Comparison of ENCODE assay signal across 23 cellular contexts in the genomic region with DNA sequence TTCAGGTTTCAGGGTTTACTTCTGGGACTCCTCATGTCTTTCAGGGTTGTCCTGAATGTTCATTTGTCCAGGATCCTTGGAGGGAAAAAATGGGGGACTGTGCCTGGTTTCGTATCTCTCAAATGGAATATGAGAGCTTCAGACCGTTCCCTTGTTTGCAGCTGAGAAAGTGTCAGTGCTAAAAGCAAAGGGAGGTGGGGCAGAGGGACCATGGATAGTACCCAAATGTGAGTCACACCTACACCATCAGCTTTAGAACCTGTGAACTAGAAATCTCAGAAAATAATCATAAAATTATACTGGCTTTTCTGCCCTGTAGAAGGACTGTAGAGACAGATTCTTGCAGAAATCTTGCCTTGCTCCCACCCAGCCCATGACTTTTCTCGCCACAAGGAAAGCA.
DNase-seq lines count a peak whose midpoint lies in the region; ATAC-seq, FAIRE-seq and TF ChIP-seq lines count a peak whose summit lies in the region.
"Had no signal": no experiment of that assay in that cellular context is flagged by ENCODE, and none has a peak within 500 bp of the region (broad histone marks: within the 10 kb centered on the region; RNA-seq: fewer than 3 reads in every experiment).

No MANE protein-coding gene starts in this region.

- no peaks in the 10 kb centered on the region for H3K27me3 Mint-ChIP-seq in neural crest cell (ENCODE audit: low read depth)

- H4K20me1 ChIP-seq in PC-3 (ENCODE audit: low read length): no peaks in the 10 kb centered on the region

- no peak for DNase-seq in A549 (ENCODE audit: low read depth in 1 of 2, low spot score in 1 of 2)
- peak; percentile 7 for DNase-seq in PC-3
- no peak for DNase-seq in neural crest cell (ENCODE audit: low read depth, low spot score)
- DNase-seq in T-helper 9 cell: no peak
- no peak for DNase-seq in NCI-H187 (lab: John Stamatoyannopoulos, UW)
- no peak for DNase-seq in MV-4-11 (lab: John Stamatoyannopoulos, UW)
- DNase-seq in medulla oblongata (ENCODE audit: extremely low spot score): no peak
- DNase-seq: activated CD4-positive, alpha-beta T cell treated with anti-CD3 and anti-CD28 coated beads, Interleukin-2, amount 50 U/mL, for 4 hours; activated naive CD4-positive, alpha-beta T cell treated with Interleukin-2 at 50 U/mL for 16 hours; cerebellar nuclear complex; DMS153; HFFc6; IMR-90; NCI-H1105; NCI-H2081; NCI-H226; Right ventricle myocardium superior; stimulated activated naive CD8-positive, alpha-beta T cell treated with anti-CD3 and anti-CD28 coated beads, Interleukin-15, Interleukin-2, amounts not matched to agents 100 U/mL and 50 U/mL, for 24 hours; testis had no signal

- TF ChIP-seq POLR2A in A549 (IDR thresholded peaks at IDR 0.05; ENCODE audit: low read length): no peak

- no peak for TF ChIP-seq EP300 in A549 (IDR thresholded peaks at IDR 0.05)

- peak overlapping the region; percentile 36 for H3K4me2 ChIP-seq in A549
- no peak overlapping the region for H3K4me2 ChIP-seq in PC-3 (ENCODE audit: low read length)

- H3K4me1 ChIP-seq in A549 (peaks cover 24% of the 10 kb centered on the region), HEK293 (ENCODE audit: control insufficient read depth, insufficient read depth, low read length) (peaks cover 15% of the 10 kb centered on the region), PC-3 (ENCODE audit: insufficient read depth, low read length) (peaks cover 8% of the 10 kb centered on the region; the same call in 1 of the 2 replicates)
- H3K4me1 ChIP-seq: testis, uterus had no signal

- CTCF ChIA-PET in A549 (lab: Yijun Ruan, JAX): interaction anchor here (1.0 to 2.2 kb wide), 3 partner anchors 12 to 198 kb away, joined by 3 to 10 read pairs (median 4); no protein-coding TSS in a partner anchor
- CTCF ChIA-PET in HEK293 (lab: Yijun Ruan, JAX): interaction anchor here (0.6 kb wide), 1 partner anchor 15 kb away, joined by 3 read pairs; no protein-coding TSS in a partner anchor
- CTCF ChIA-PET in PC-3 (lab: Charles Lee): no interaction called here

- H3K27ac ChIP-seq in A549 (peak overlapping the region; percentile 38 to 71), HEK293 (ENCODE audit: extremely low read depth, low read depth, low read length) (no peak overlapping the region), PC-3 (ENCODE audit: low read length) (no peak overlapping the region)
- H3K27ac ChIP-seq: testis, uterus had no signal

- no peak overlapping the region for H3K9ac ChIP-seq in PC-3 (ENCODE audit: low read length)

- no peak overlapping the region for H3K4me3 Mint-ChIP-seq in neural crest cell
- H3K4me3 Mint-ChIP-seq: B cell, HFFc6 had no signal

- no peaks in the 10 kb centered on the region for H3K36me3 Mint-ChIP-seq in neural crest cell (ENCODE audit: low read depth)

- H3K36me3 ChIP-seq in HEK293 (ENCODE audit: control insufficient read depth in 2 of 2, insufficient read depth in 1 of 2, low read length in 2 of 2) (no peaks in the 10 kb centered on the region), PC-3 (ENCODE audit: low read depth, low read length) (no peaks in the 10 kb centered on the region)
- H3K36me3 ChIP-seq: uterus had no signal

- H3K4me3 ChIP-seq in A549 (no peak overlapping the region), HEK293 (ENCODE audit: low read depth, low read length) (no peak overlapping the region), PC-3 (ENCODE audit: low read length) (no peak overlapping the region)
- H3K4me3 ChIP-seq: dorsolateral prefrontal cortex, testis, uterus had no signal

- peaks cover 5% of the 10 kb centered on the region for H3K9me3 Mint-ChIP-seq in neural crest cell
- H3K9me3 Mint-ChIP-seq: HFFc6 had no signal

- 79% methylated on average over 3 of the region's 3 CpGs for WGBS in A549 (ENCODE audit: missing lambda C conversion rate)

- no peak for TF ChIP-seq CTCF in A549 (IDR thresholded peaks at IDR 0.05)
- TF ChIP-seq CTCF in HEK293 (tag by site-specific recombination; IDR thresholded peaks at IDR 0.05): no peak
- no peak for TF ChIP-seq CTCF in PC-3 (conservative IDR thresholded peaks at IDR 0.05; ENCODE audit: low read depth, low read length)
- TF ChIP-seq CTCF in neural crest cell (conservative IDR thresholded peaks at IDR 0.05): no peak

- ATAC-seq in A549 (peak in 1 of 2 experiments; percentile 25; a peak in 3 of 6 replicates), PC-3 (0 out of 2 replicates have a peak, but pooled peaks have one; percentile 29)
- ATAC-seq: stimulated activated naive CD8-positive, alpha-beta T cell treated with anti-CD3 and anti-CD28 coated beads, Interleukin-15, Interleukin-2, amounts not matched to agents 100 U/mL and 50 U/mL, for 24 hours had no signal

- H3F3A ChIP-seq in PC-3 (ENCODE audit: low read length, unreplicated experiment): no peaks in the 10 kb centered on the region

- BruUV-seq in PC-3 (replicated peaks; lab: Mats Ljungman, UMichigan): no TSS peak

- no peak for TF ChIP-seq RAD21 in A549 (conservative IDR thresholded peaks at IDR 0.05 in 1 of 2, IDR thresholded peaks at IDR 0.05 in 1 of 2)

- no peaks in the 10 kb centered on the region for H3K9me2 ChIP-seq in PC-3 (replicated peaks; ENCODE audit: low read length)

- 0 out of 2 replicates have a peak overlapping the region, but pooled peaks have one; percentile 12 for H2AFZ ChIP-seq in PC-3 (ENCODE audit: low read length)

- H3K27ac Mint-ChIP-seq in neural crest cell (ENCODE audit: unreplicated experiment): peak overlapping the region; percentile 10
- H3K27ac Mint-ChIP-seq: B cell, HFFc6 had no signal

- POLR2A ChIA-PET in A549 (lab: Yijun Ruan, JAX): no interaction called here
- POLR2A ChIA-PET in HEK293 (lab: Yijun Ruan, JAX): no interaction called here
- POLR2A ChIA-PET in PC-3 (lab: Charles Lee; ENCODE audit: unreplicated experiment): no interaction called here

- no peaks in the 10 kb centered on the region for H3K9me3 ChIP-seq in A549
- no peaks in the 10 kb centered on the region for H3K9me3 ChIP-seq in HEK293 (ENCODE audit: control insufficient read depth, insufficient read depth, low read depth, low read length)
- no peaks in the 10 kb centered on the region for H3K9me3 ChIP-seq in PC-3 (ENCODE audit: low read length)
- H3K9me3 ChIP-seq: testis, uterus had no signal

- H3K4me1 Mint-ChIP-seq in neural crest cell: peaks cover 28% of the 10 kb centered on the region

- H3K27me3 ChIP-seq in PC-3 (ENCODE audit: low read length): no peaks in the 10 kb centered on the region
- H3K27me3 ChIP-seq: dorsolateral prefrontal cortex, testis, uterus had no signal

- intact Hi-C loops in PC-3 (cut with micrococcal nuclease): no loop called here

- H3K79me2 ChIP-seq in PC-3 (ENCODE audit: low read length): no peaks in the 10 kb centered on the region

- FAIRE-seq in A549 (lab: Jason Lieb, UNC): no peak

TF ChIP-seq in A549, 52 proteins besides CTCF, POLR2A, EP300 and RAD21:
- TF ChIP-seq ZFP36 (IDR thresholded peaks at IDR 0.05; ENCODE audit: borderline replicate concordance, partially characterized antibody) (no peak), BHLHE40 (IDR thresholded peaks at IDR 0.05; ENCODE audit: low read depth, low read length) (no peak), NPAS2 (CRISPR knock-in tag; IDR thresholded peaks at IDR 0.05; ENCODE audit: borderline replicate concordance) (no peak), ESRRA (IDR thresholded peaks at IDR 0.05; ENCODE audit: borderline replicate concordance, low read length) (no peak)

TF ChIP-seq in HEK293, 187 proteins besides CTCF, POLR2A, EP300 and RAD21:
- TF ChIP-seq ZBTB48 (tag by site-specific recombination; IDR thresholded peaks at IDR 0.05) (no peak), ZBTB20 (tag by site-specific recombination; IDR thresholded peaks at IDR 0.05) (peak; percentile 46), ZBTB21 (tag by site-specific recombination; IDR thresholded peaks at IDR 0.05) (no peak)
- TF ChIP-seq, protein P1, sequence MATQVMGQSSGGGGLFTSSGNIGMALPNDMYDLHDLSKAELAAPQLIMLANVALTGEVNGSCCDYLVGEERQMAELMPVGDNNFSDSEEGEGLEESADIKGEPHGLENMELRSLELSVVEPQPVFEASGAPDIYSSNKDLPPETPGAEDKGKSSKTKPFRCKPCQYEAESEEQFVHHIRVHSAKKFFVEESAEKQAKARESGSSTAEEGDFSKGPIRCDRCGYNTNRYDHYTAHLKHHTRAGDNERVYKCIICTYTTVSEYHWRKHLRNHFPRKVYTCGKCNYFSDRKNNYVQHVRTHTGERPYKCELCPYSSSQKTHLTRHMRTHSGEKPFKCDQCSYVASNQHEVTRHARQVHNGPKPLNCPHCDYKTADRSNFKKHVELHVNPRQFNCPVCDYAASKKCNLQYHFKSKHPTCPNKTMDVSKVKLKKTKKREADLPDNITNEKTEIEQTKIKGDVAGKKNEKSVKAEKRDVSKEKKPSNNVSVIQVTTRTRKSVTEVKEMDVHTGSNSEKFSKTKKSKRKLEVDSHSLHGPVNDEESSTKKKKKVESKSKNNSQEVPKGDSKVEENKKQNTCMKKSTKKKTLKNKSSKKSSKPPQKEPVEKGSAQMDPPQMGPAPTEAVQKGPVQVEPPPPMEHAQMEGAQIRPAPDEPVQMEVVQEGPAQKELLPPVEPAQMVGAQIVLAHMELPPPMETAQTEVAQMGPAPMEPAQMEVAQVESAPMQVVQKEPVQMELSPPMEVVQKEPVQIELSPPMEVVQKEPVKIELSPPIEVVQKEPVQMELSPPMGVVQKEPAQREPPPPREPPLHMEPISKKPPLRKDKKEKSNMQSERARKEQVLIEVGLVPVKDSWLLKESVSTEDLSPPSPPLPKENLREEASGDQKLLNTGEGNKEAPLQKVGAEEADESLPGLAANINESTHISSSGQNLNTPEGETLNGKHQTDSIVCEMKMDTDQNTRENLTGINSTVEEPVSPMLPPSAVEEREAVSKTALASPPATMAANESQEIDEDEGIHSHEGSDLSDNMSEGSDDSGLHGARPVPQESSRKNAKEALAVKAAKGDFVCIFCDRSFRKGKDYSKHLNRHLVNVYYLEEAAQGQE (tag by site-specific recombination; IDR thresholded peaks at IDR 0.05): peak; percentile 91

Comparison
In these comparisons a context has a peak if more than half of its experiments do, and no peak if none do; other contexts are left out.
1. H3K27ac ChIP-seq: peak in A549 (2 of 2); none in HEK293 (single experiment) and PC-3 (single experiment).